In genomic region chr7:116554911-116555310, GRCh38 we compare ENCODE assay signal across 20 cellular contexts. TPM values are rescaled to one million over a fixed set of nuclear protein-coding genes. Genes with fewer than 3 reads are reported as not detected.
DNase-seq lines count a peak whose midpoint lies in the region; ATAC-seq, FAIRE-seq and TF ChIP-seq lines count a peak whose summit lies in the region.
"Had no signal": no experiment of that assay in that cellular context is flagged by ENCODE, and none has a peak within 500 bp of the region (broad histone marks: within the 10 kb centered on the region; RNA-seq: fewer than 3 reads in every experiment).

No MANE protein-coding gene starts in this region.

- H3K4me1 Mint-ChIP-seq in astrocyte (ENCODE audit: low read depth, unreplicated experiment), result peaks cover 21% of the 10 kb centered on the region
- peaks cover 60% of the 10 kb centered on the region for H3K4me1 Mint-ChIP-seq in osteocyte (ENCODE audit: unreplicated experiment)

- peaks cover 57% of the 10 kb centered on the region for H3K36me3 ChIP-seq in astrocyte (ENCODE audit: insufficient read depth, low read length)

- intact Hi-C loops in right cardiac atrium (cut with DNase I) (no loop called here), cardiac septum (cut with DNase I) (no loop called here)

- H2AFZ ChIP-seq in astrocyte (ENCODE audit: low read depth, low read length), result no peak overlapping the region

- peak overlapping the region; percentile 42 for H3K27ac ChIP-seq in right cardiac atrium (ENCODE audit: low read length)
- no peak overlapping the region for H3K27ac ChIP-seq in astrocyte (ENCODE audit: low read depth, low read length)

- H3K27ac Mint-ChIP-seq in astrocyte (ENCODE audit: unreplicated experiment) (peak overlapping the region; percentile 65), osteocyte (ENCODE audit: unreplicated experiment) (peak overlapping the region; percentile 84)
- H3K27ac Mint-ChIP-seq: activated naive CD4-positive, alpha-beta T cell treated with anti-CD3 and anti-CD28 coated beads, Interleukin-2, amount 50 U/mL, for 72 hours; CD4-positive, alpha-beta T cell; endodermal cell had no signal

- peaks cover 39% of the 10 kb centered on the region for H4K20me1 ChIP-seq in astrocyte (ENCODE audit: insufficient read depth, low read length)

- H3K36me3 Mint-ChIP-seq in astrocyte (ENCODE audit: low read depth, unreplicated experiment) (peaks cover 19% of the 10 kb centered on the region), osteocyte (ENCODE audit: unreplicated experiment) (peaks cover 35% of the 10 kb centered on the region)
- H3K36me3 Mint-ChIP-seq: activated naive CD4-positive, alpha-beta T cell treated with anti-CD3 and anti-CD28 coated beads, Interleukin-2, amount 50 U/mL, for 72 hours had no signal

- H3K27me3 ChIP-seq in right cardiac atrium (ENCODE audit: control insufficient read depth, insufficient read depth), result no peaks in the 10 kb centered on the region
- no peaks in the 10 kb centered on the region for H3K27me3 ChIP-seq in astrocyte (ENCODE audit: insufficient read depth, low read length)

- H3K9me3 ChIP-seq in right cardiac atrium (ENCODE audit: control insufficient read depth, low read length), result no peaks in the 10 kb centered on the region
- no peaks in the 10 kb centered on the region for H3K9me3 ChIP-seq in astrocyte (ENCODE audit: insufficient read depth, low read depth, low read length)

- H3K9me3 Mint-ChIP-seq in astrocyte (ENCODE audit: unreplicated experiment), result no peaks in the 10 kb centered on the region
- no peaks in the 10 kb centered on the region for H3K9me3 Mint-ChIP-seq in osteocyte (ENCODE audit: unreplicated experiment)
- H3K9me3 Mint-ChIP-seq: activated naive CD4-positive, alpha-beta T cell treated with anti-CD3 and anti-CD28 coated beads, Interleukin-2, amount 50 U/mL, for 72 hours; CD4-positive, alpha-beta T cell; endodermal cell had no signal

- FAIRE-seq in astrocyte (lab: Jason Lieb, UNC), result no peak
- FAIRE-seq: islet of Langerhans had no signal

- H3K27me3 Mint-ChIP-seq in astrocyte (ENCODE audit: low read depth, unreplicated experiment), result no peaks in the 10 kb centered on the region
- no peaks in the 10 kb centered on the region for H3K27me3 Mint-ChIP-seq in osteocyte (ENCODE audit: unreplicated experiment)

- no peak for TF ChIP-seq CTCF in astrocyte (IDR thresholded peaks at IDR 0.05; ENCODE audit: insufficient read depth, low read depth, low read length)
- TF ChIP-seq CTCF in osteocyte (IDR thresholded peaks at IDR 0.05), result no peak
- TF ChIP-seq CTCF in foreskin fibroblast (IDR thresholded peaks at IDR 0.05; ENCODE audit: low read depth, low read length), result no peak

- H3K79me2 ChIP-seq in astrocyte (ENCODE audit: insufficient read depth, low read length), result peaks cover 78% of the 10 kb centered on the region

- peaks cover 28% of the 10 kb centered on the region for H3K4me1 ChIP-seq in right cardiac atrium (ENCODE audit: control insufficient read depth, insufficient read depth, low read length)
- H3K4me1 ChIP-seq in astrocyte (ENCODE audit: insufficient read depth, low read length), result peaks cover 6% of the 10 kb centered on the region

- H3K9ac ChIP-seq in astrocyte (ENCODE audit: low read length), result no peak overlapping the region

- DNase-seq in right cardiac atrium, result no peak
- no peak for DNase-seq in cardiac septum (ENCODE audit: low spot score)
- DNase-seq in astrocyte (ENCODE audit: low read depth), result no peak
- DNase-seq in osteocyte (ENCODE audit: extremely low spot score, unreplicated experiment), result no peak
- DNase-seq in OCI-M1 (lab: John Stamatoyannopoulos, UW), result no peak
- DNase-seq in foreskin fibroblast, result no peak
- DNase-seq: activated CD4-positive, alpha-beta T cell treated with anti-CD3 and anti-CD28 coated beads for 4 hours; CD4-positive, alpha-beta T cell; DMS53; endodermal cell; hippocampal formation; NCI-H2029; NCI-H446 treated with DMSO at 0.1 percent for 48 hours; NK-92 treated with Interleukin-12 subunit alpha and Interleukin-12 subunit beta, amount 100 ng/mL, for 24 hours; occipital lobe; T-helper 1 cell had no signal

- H3K4me3 Mint-ChIP-seq in astrocyte (ENCODE audit: unreplicated experiment) (no peak overlapping the region), osteocyte (ENCODE audit: unreplicated experiment) (no peak overlapping the region)
- H3K4me3 Mint-ChIP-seq: CD4-positive, alpha-beta T cell; endodermal cell had no signal

- ATAC-seq in right cardiac atrium, result no peak
- ATAC-seq in GM19452 (IDR thresholded peaks at IDR 0.05; ENCODE audit: unreplicated experiment), result no peak
- ATAC-seq: activated naive CD4-positive, alpha-beta T cell treated with anti-CD3 and anti-CD28 coated beads, Interleukin-2, amount 50 U/mL, for 72 hours had no signal

- H3K4me3 ChIP-seq in right cardiac atrium (ENCODE audit: low read length), result no peak overlapping the region
- no peak overlapping the region for H3K4me3 ChIP-seq in astrocyte (ENCODE audit: insufficient read depth, low read depth, low read length)
- no peak overlapping the region for H3K4me3 ChIP-seq in foreskin fibroblast (ENCODE audit: low read depth in 1 of 2, low read length in 2 of 2)
- H3K4me3 ChIP-seq: lung had no signal

- WGBS in right cardiac atrium, result 45% methylated on average over 4 of the region's 4 CpGs

- H3K4me2 ChIP-seq in astrocyte (ENCODE audit: low read length), result no peak overlapping the region

RNA-seq across cellular contexts. Expression of gene CAV1, which starts 30.1 kb away (rescaled TPM):
- total RNA-seq in right cardiac atrium (100 to 1,000 TPM; 298 to 502 (median 380) TPM), cardiac septum (311 TPM), astrocyte (384 and 472 TPM in 2 replicates), osteocyte (492 and 502 TPM in 2 replicates)
- polyA plus RNA-seq in right cardiac atrium, result 269 TPM
- total RNA-seq: activated naive CD4-positive, alpha-beta T cell treated with anti-CD3 and anti-CD28 coated beads, Interleukin-2, amount 50 U/mL, for 72 hours; CD4-positive, alpha-beta T cell had no signal

RNA-seq across cellular contexts. Expression of gene CAV2, which starts 55.4 kb away (rescaled TPM):
- total RNA-seq in right cardiac atrium, result 100 to 1,000 TPM; 179 to 233 (median 200) TPM
- polyA plus RNA-seq in right cardiac atrium, result 136 TPM
- total RNA-seq in cardiac septum, result 311 TPM
- 152 and 161 TPM in 2 replicates for total RNA-seq in astrocyte
- total RNA-seq in osteocyte, result 81.6 and 86.8 TPM in 2 replicates
- total RNA-seq: CD4-positive, alpha-beta T cell had no signal
